1 cellular context compared by ENCODE assay signal in genomic region chr9:94818196-94818541, GRCh38.
TF ChIP-seq lines count a peak whose summit lies in the region.

No MANE protein-coding gene starts in this region.

TF ChIP-seq in IMR-90, 13 proteins besides CTCF, POLR2A, EP300 and RAD21 (continued from another document):
- TF ChIP-seq USF2 (IDR thresholded peaks at IDR 0.05; ENCODE audit: low read depth, low read length) = no peak
- no peak for TF ChIP-seq RFX5 (IDR thresholded peaks at IDR 0.05; ENCODE audit: low read depth, low read length)
- TF ChIP-seq MXI1 (IDR thresholded peaks at IDR 0.05; ENCODE audit: borderline replicate concordance, low read depth, low read length) = no peak
